Comparison of ENCODE assay signal across 18 cellular contexts in genomic region chr10:47278152-47278473, GRCh38. TPM values are rescaled to one million over a fixed set of nuclear protein-coding genes. Genes with fewer than 3 reads are reported as not detected.
"Had no signal": no experiment of that assay in that cellular context is flagged by ENCODE, and none has a peak within 500 bp of the region (broad histone marks: within the 10 kb centered on the region; RNA-seq: fewer than 3 reads in every experiment).

No MANE protein-coding gene starts in this region.

- H3K4me1 ChIP-seq: body of pancreas, parathyroid adenoma had no signal

- H3K27ac ChIP-seq: body of pancreas, dorsolateral prefrontal cortex, epithelial cell of prostate, neutrophil, parathyroid adenoma had no signal

- DNase-seq: body of pancreas, dorsolateral prefrontal cortex, foreskin fibroblast, mesenchymal stem cell, natural killer cell had no signal

- FAIRE-seq: TTC549 had no signal

- H3K36me3 ChIP-seq: neutrophil had no signal

- H3K36me3 Mint-ChIP-seq: natural killer cell had no signal

- H3K27me3 Mint-ChIP-seq: activated naive CD8-positive, alpha-beta T cell treated with anti-CD3 and anti-CD28 coated beads for 36 hours had no signal

- H2AFZ ChIP-seq: parathyroid adenoma had no signal

- H3K4me3 ChIP-seq: body of pancreas, dorsolateral prefrontal cortex had no signal

- H3K4me3 Mint-ChIP-seq: activated CD4-positive, alpha-beta memory T cell treated with anti-CD3 and anti-CD28 coated beads, Interleukin-2, amount 10 ng/mL, durations not matched to agents 7 days and 5 days; activated naive CD8-positive, alpha-beta T cell treated with anti-CD3 and anti-CD28 coated beads for 36 hours; endodermal cell; natural killer cell; WTC11 had no signal

- H3K27ac Mint-ChIP-seq: natural killer cell, WTC11 had no signal

- H3K27me3 ChIP-seq: body of pancreas, neutrophil had no signal

- H3K9me3 Mint-ChIP-seq: activated CD4-positive, alpha-beta memory T cell treated with anti-CD3 and anti-CD28 coated beads, Interleukin-2, amount 10 ng/mL, durations not matched to agents 7 days and 5 days; activated naive CD8-positive, alpha-beta T cell treated with anti-CD3 and anti-CD28 coated beads for 36 hours; natural killer cell had no signal

- H3K4me1 Mint-ChIP-seq: endodermal cell, natural killer cell had no signal

- ATAC-seq: body of pancreas, natural killer cell had no signal

- H3K79me2 ChIP-seq: parathyroid adenoma had no signal

- H3K9ac ChIP-seq: parathyroid adenoma had no signal

- H3K9me3 ChIP-seq: body of pancreas, neutrophil had no signal

RNA-seq across cellular contexts. Expression of gene GDF10, which starts 21.9 kb away (rescaled TPM):
- total RNA-seq: activated CD4-positive, alpha-beta memory T cell treated with anti-CD3 and anti-CD28 coated beads, Interleukin-2, amount 10 ng/mL, durations not matched to agents 7 days and 5 days; endodermal cell; glomerular endothelial cell; natural killer cell; T-helper 2 cell treated with Interferon-gamma antibody and Interleukin-4, amounts not matched to agents 100 ng/mL and 5 ng/mL, for 36 hours had no signal

RNA-seq across cellular contexts. Expression of gene GDF2, which starts 44.1 kb away (rescaled TPM):
- total RNA-seq: activated CD4-positive, alpha-beta memory T cell treated with anti-CD3 and anti-CD28 coated beads, Interleukin-2, amount 10 ng/mL, durations not matched to agents 7 days and 5 days; activated naive CD8-positive, alpha-beta T cell treated with anti-CD3 and anti-CD28 coated beads for 36 hours; body of pancreas; cardiac septum; endodermal cell; glomerular endothelial cell; lower leg skin; natural killer cell; T-helper 2 cell treated with Interferon-gamma antibody and Interleukin-4, amounts not matched to agents 100 ng/mL and 5 ng/mL, for 36 hours; ureter; WTC11 had no signal
